Comparison of ENCODE assay signal across 29 cellular contexts in genomic region chr3:106719583-106719982, GRCh38.
"Had no signal": no experiment of that assay in that cellular context is flagged by ENCODE, and none has a peak within 500 bp of the region (broad histone marks: within the 10 kb centered on the region; RNA-seq: fewer than 3 reads in every experiment).

No MANE protein-coding gene starts in this region.

- DNase-seq: activated CD4-positive, alpha-beta memory T cell treated with anti-CD3 and anti-CD28 coated beads, Interleukin-2, amount 10 ng/mL, durations not matched to agents 7 days and 5 days; activated CD4-positive, alpha-beta T cell treated with anti-CD3 and anti-CD28 coated beads, Interleukin-2, amount 50 U/mL, for 1 hour; activated CD4-positive, CD25-positive, alpha-beta regulatory T cell; activated CD8-positive, alpha-beta memory T cell treated with anti-CD3 and anti-CD28 coated beads, Interleukin-2, amount 50 U/mL, for 4 hours; activated gamma-delta T cell treated with Interleukin-2 at 50 U/mL for 16 hours; activated naive CD4-positive, alpha-beta T cell treated with anti-CD3 and anti-CD28 coated beads, Interleukin-2, amount 10 ng/mL, durations not matched to agents 7 days and 5 days; activated naive CD8-positive, alpha-beta T cell treated with anti-CD3 and anti-CD28 coated beads for 36 hours; activated T-cell treated with anti-CD3 and anti-CD28 coated beads, Interleukin-2, amount 50 U/mL, for 72 hours; adrenal gland; brain microvascular endothelial cell; cerebellar nuclear complex; MG63; MV-4-11; NCI-H1092 treated with DMSO at 0.1 percent for 48 hours; NCI-H1417 treated with DMSO at 0.1 percent for 48 hours; NCI-H1694; NCI-H2029 treated with DMSO at 0.1 percent for 48 hours; NCI-H345; NCI-H510A; NCI-H526 treated with DMSO at 0.1 percent for 48 hours; NCI-H82; NK-92 treated with Interleukin-12 subunit alpha and Interleukin-12 subunit beta, amount 100 ng/mL, for 24 hours; OCI-M1; SHP77; T-cell; T-helper 2 cell; T1000 had no signal

- H3K27ac Mint-ChIP-seq: activated CD4-positive, alpha-beta memory T cell treated with anti-CD3 and anti-CD28 coated beads, Interleukin-2, amount 10 ng/mL, durations not matched to agents 7 days and 5 days; activated naive CD4-positive, alpha-beta T cell treated with anti-CD3 and anti-CD28 coated beads, Interleukin-2, amount 10 ng/mL, durations not matched to agents 7 days and 5 days; activated naive CD8-positive, alpha-beta T cell treated with anti-CD3 and anti-CD28 coated beads for 36 hours; activated T-cell treated with anti-CD3 and anti-CD28 coated beads, Interleukin-2, amount 50 U/mL, for 72 hours; activated T-helper 2 cell treated with anti-CD3 and anti-CD28 coated beads, Interferon-gamma antibody, Interleukin-2, Interleukin-4, amounts not matched to agents 10 μg/mL and 5 μg/mL and 100 μg/mL, durations not matched to agents 14 hours and 24 hours and 36 hours; T-cell had no signal

- H3K36me3 ChIP-seq: adrenal gland, brain microvascular endothelial cell, MG63, SJSA1 had no signal

- H3K27ac ChIP-seq: adrenal gland, brain microvascular endothelial cell, SJSA1 had no signal

- H3K36me3 Mint-ChIP-seq: activated naive CD4-positive, alpha-beta T cell treated with anti-CD3 and anti-CD28 coated beads, Interleukin-2, amount 10 ng/mL, durations not matched to agents 7 days and 5 days; activated naive CD8-positive, alpha-beta T cell treated with anti-CD3 and anti-CD28 coated beads for 36 hours; T-cell had no signal

- H3K4me3 ChIP-seq: adrenal gland, MG63, SJSA1 had no signal

- ATAC-seq: activated T-cell treated with anti-CD3 and anti-CD28 coated beads, Interleukin-2, amount 50 U/mL, for 72 hours; T-cell had no signal

- H3K4me1 ChIP-seq: adrenal gland had no signal

- H3K9me3 Mint-ChIP-seq: activated CD4-positive, alpha-beta memory T cell treated with anti-CD3 and anti-CD28 coated beads, Interleukin-2, amount 10 ng/mL, durations not matched to agents 7 days and 5 days; activated naive CD4-positive, alpha-beta T cell treated with anti-CD3 and anti-CD28 coated beads, Interleukin-2, amount 10 ng/mL, durations not matched to agents 7 days and 5 days; activated T-cell treated with anti-CD3 and anti-CD28 coated beads, Interleukin-2, amount 50 U/mL, for 72 hours; activated T-helper 2 cell treated with anti-CD3 and anti-CD28 coated beads, Interferon-gamma antibody, Interleukin-2, Interleukin-4, amounts not matched to agents 10 μg/mL and 5 μg/mL and 100 μg/mL, durations not matched to agents 14 hours and 24 hours and 36 hours; T-cell had no signal

- H3K27me3 Mint-ChIP-seq: activated naive CD4-positive, alpha-beta T cell treated with anti-CD3 and anti-CD28 coated beads, Interleukin-2, amount 10 ng/mL, durations not matched to agents 7 days and 5 days had no signal

- H3K9me3 ChIP-seq: adrenal gland, MG63, SJSA1 had no signal

- H3K27me3 ChIP-seq: adrenal gland, brain microvascular endothelial cell, MG63, SJSA1 had no signal

- H3K4me3 Mint-ChIP-seq: activated CD4-positive, alpha-beta memory T cell treated with anti-CD3 and anti-CD28 coated beads, Interleukin-2, amount 10 ng/mL, durations not matched to agents 7 days and 5 days; activated naive CD4-positive, alpha-beta T cell treated with anti-CD3 and anti-CD28 coated beads, Interleukin-2, amount 10 ng/mL, durations not matched to agents 7 days and 5 days; activated naive CD8-positive, alpha-beta T cell treated with anti-CD3 and anti-CD28 coated beads for 36 hours; activated T-cell treated with anti-CD3 and anti-CD28 coated beads, Interleukin-2, amount 50 U/mL, for 72 hours; T-cell had no signal

- H3K4me1 Mint-ChIP-seq: activated CD4-positive, alpha-beta memory T cell treated with anti-CD3 and anti-CD28 coated beads, Interleukin-2, amount 10 ng/mL, durations not matched to agents 7 days and 5 days; activated naive CD4-positive, alpha-beta T cell treated with anti-CD3 and anti-CD28 coated beads, Interleukin-2, amount 10 ng/mL, durations not matched to agents 7 days and 5 days; activated naive CD8-positive, alpha-beta T cell treated with anti-CD3 and anti-CD28 coated beads for 36 hours; T-cell had no signal
